25 cellular contexts compared by ENCODE assay signal in genomic region chr1:113118266-113118665, GRCh38.
"Had no signal": no experiment of that assay in that cellular context is flagged by ENCODE, and none has a peak within 500 bp of the region (broad histone marks: within the 10 kb centered on the region; RNA-seq: fewer than 3 reads in every experiment).

No MANE protein-coding gene starts in this region.

- H3K27ac ChIP-seq: cardiac muscle cell, coronary artery, esophagus muscularis mucosa, neutrophil, pancreas, prostate gland, stomach, tibial nerve had no signal

- DNase-seq: activated B cell treated with CpG ODN at 0.5 μM for 24 hours; activated CD4-positive, alpha-beta T cell treated with anti-CD3 and anti-CD28 coated beads, Interleukin-2, amount 50 U/mL, for 4 hours; activated naive CD4-positive, alpha-beta T cell; activated T-cell treated with anti-CD3 and anti-CD28 coated beads for 4 hours; activated T-cell treated with anti-CD3 and anti-CD28 coated beads, Interleukin-2, amount 50 U/mL, for 72 hours; anterior cingulate cortex; endodermal cell; head of caudate nucleus; hippocampal formation; left cardiac atrium; left ventricle myocardium superior; pancreas; retina; small intestine; stimulated activated naive B cell treated with anti-CD40 and anti-IgM and Interleukin-4, amounts not matched to agents 10 μg/mL and 1 μg/mL and 100 μg/mL, for 72 hours; stomach; T-helper 2 cell had no signal

- H3K9me3 ChIP-seq: esophagus muscularis mucosa, neutrophil, pancreas, prostate gland, stomach, tibial nerve had no signal

- H3K27me3 ChIP-seq: cardiac muscle cell, esophagus muscularis mucosa, neutrophil, pancreas, stomach, tibial nerve had no signal

- H3K4me1 ChIP-seq: pancreas, prostate gland, tibial nerve had no signal

- ATAC-seq: activated naive CD4-positive, alpha-beta T cell treated with anti-CD3 and anti-CD28 coated beads, Interleukin-2, amount 50 U/mL, for 72 hours; activated T-cell treated with anti-CD3 and anti-CD28 coated beads, Interleukin-2, amount 50 U/mL, for 72 hours; left cardiac atrium; left ventricle myocardium superior; pancreas; sciatic nerve; stimulated activated naive B cell treated with anti-CD40 and anti-IgM and Interleukin-4, amounts not matched to agents 10 μg/mL and 1 μg/mL and 100 μg/mL, for 72 hours had no signal

- H3K4me3 ChIP-seq: cardiac muscle cell, coronary artery, esophagus muscularis mucosa, pancreas, prostate gland, stomach, tibial nerve had no signal
